Comparison of ENCODE assay signal across 15 cellular contexts in genomic region chr3:170454468-170454867, GRCh38. TPM values are rescaled to one million over a fixed set of nuclear protein-coding genes. Genes with fewer than 3 reads are reported as not detected.
DNase-seq lines count a peak whose midpoint lies in the region; ATAC-seq and TF ChIP-seq lines count a peak whose summit lies in the region.
"Had no signal": no experiment of that assay in that cellular context is flagged by ENCODE, and none has a peak within 500 bp of the region (broad histone marks: within the 10 kb centered on the region; RNA-seq: fewer than 3 reads in every experiment).

No MANE protein-coding gene starts in this region.

- H3K9me3 ChIP-seq in heart right ventricle (no peaks in the 10 kb centered on the region), upper lobe of right lung (no peaks in the 10 kb centered on the region)

- no peaks in the 10 kb centered on the region for H3K4me1 ChIP-seq in heart right ventricle
- no peaks in the 10 kb centered on the region for H3K4me1 ChIP-seq in upper lobe of right lung

- peak in 1 of 2 donors; percentile 10 for DNase-seq in heart right ventricle
- DNase-seq in cardiac septum (ENCODE audit: low spot score), result no peak
- peak; percentile 35 for DNase-seq in dermis blood vessel endothelial cell
- DNase-seq in lung microvascular endothelial cell (ENCODE audit: low read depth in 2 of 2), result peak; percentile 34 to 37
- no peak for DNase-seq in upper lobe of right lung
- no peak for DNase-seq in COLO668 (lab: John Stamatoyannopoulos, UW; ENCODE audit: unreplicated experiment)
- DNase-seq: 8988T; ACHN; C1 segment of cervical spinal cord; CD4-positive, alpha-beta T cell; DMS79; GM23248; H7 had no signal

- TF ChIP-seq CTCF in heart right ventricle (IDR thresholded peaks at IDR 0.05) (no peak), upper lobe of right lung (IDR thresholded peaks at IDR 0.05) (no peak)

- H3K27ac ChIP-seq in heart right ventricle (peak overlapping the region in 1 of 10 donors; percentile 20), upper lobe of right lung (no peak overlapping the region)
- H3K27ac ChIP-seq: GM23248 had no signal

- H3K27me3 ChIP-seq in heart right ventricle, result peaks cover 0 to 6% (median 0%) of the 10 kb centered on the region in 7 donors
- H3K27me3 ChIP-seq in upper lobe of right lung, result no peaks in the 10 kb centered on the region

- H3K4me3 ChIP-seq in heart right ventricle, result no peak overlapping the region
- no peak overlapping the region for H3K4me3 ChIP-seq in upper lobe of right lung
- H3K4me3 ChIP-seq: GM12878, GM23248 had no signal

- 39 to 47% methylated on average over 7 of the region's 7 CpGs for WGBS in heart right ventricle, 2 donors

- intact Hi-C loops in heart right ventricle (cut with DNase I) (no loop called here), cardiac septum (cut with DNase I) (no loop called here), upper lobe of right lung (cut with DNase I) (no loop called here)

- ATAC-seq in heart right ventricle, result peak in 6 of 8 donors; percentile 51 to 91 (median 70)
- peak; percentile 41 for ATAC-seq in upper lobe of right lung
- ATAC-seq in GM19467 (IDR thresholded peaks at IDR 0.05; ENCODE audit: unreplicated experiment), result no peak
- ATAC-seq: GM12878 had no signal

- no peaks in the 10 kb centered on the region for H3K36me3 ChIP-seq in heart right ventricle
- no peaks in the 10 kb centered on the region for H3K36me3 ChIP-seq in upper lobe of right lung

RNA-seq across cellular contexts. Expression of gene CLDN11, which starts 35.8 kb away (rescaled TPM):
- total RNA-seq in heart right ventricle (1 to 10 TPM; 1.6 to 3.9 (median 2.8) TPM), cardiac septum (2.9 TPM), dermis blood vessel endothelial cell (103 and 515 TPM in 2 replicates), lung microvascular endothelial cell (27.6 and 144 TPM in 2 replicates), upper lobe of right lung (11.7 TPM)
- 1 to 10 TPM; 1.6 to 3.2 TPM for polyA plus RNA-seq in heart right ventricle
- total RNA-seq: CD4-positive, alpha-beta T cell had no signal
- polyA plus RNA-seq: GM12878 had no signal

Comparison
In these comparisons a context has a peak if more than half of its experiments do, and no peak if none do; other contexts are left out.
1. DNase-seq: peak in dermis blood vessel endothelial cell (single experiment) and lung microvascular endothelial cell (2 of 2); none in cardiac septum (single experiment), upper lobe of right lung (single experiment) and COLO668 (single experiment).